Comparison of ENCODE assay signal across 8 cellular contexts in the genomic region with DNA sequence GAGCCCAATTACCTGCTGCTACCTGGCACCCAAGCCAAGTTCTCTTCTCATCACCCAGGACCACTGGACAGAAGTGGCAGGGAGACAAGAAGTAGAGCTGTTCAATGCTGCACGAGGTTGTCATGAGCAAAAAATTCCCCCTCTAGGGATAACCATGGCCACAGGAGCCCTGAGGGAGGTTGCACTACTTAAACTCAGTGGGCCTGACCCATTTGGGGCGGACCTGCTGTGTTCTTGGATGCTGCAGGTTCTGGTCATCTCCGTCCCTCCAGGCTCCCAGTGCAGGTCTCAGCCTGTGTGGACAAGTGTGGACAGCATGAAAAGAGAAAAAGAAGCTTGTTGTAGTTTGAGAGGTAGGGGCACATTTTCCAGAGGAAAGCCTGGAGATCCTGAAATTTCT.
"Had no signal": no experiment of that assay in that cellular context is flagged by ENCODE, and none has a peak within 500 bp of the region (broad histone marks: within the 10 kb centered on the region; RNA-seq: fewer than 3 reads in every experiment).

No MANE protein-coding gene starts in this region.

- DNase-seq: H9, HCEC 1CT, IMR-90 had no signal

- FAIRE-seq: H1, H54, HTR-8/SVneo, K562 had no signal

- ATAC-seq: GM23338, K562 had no signal

- H3K4me3 ChIP-seq: GM23338, K562 had no signal
